ENCODE assay signal across 17 cellular contexts in genomic region chr19:51803965-51804364, GRCh38. TPM values are rescaled to one million over a fixed set of nuclear protein-coding genes. Genes with fewer than 3 reads are reported as not detected.
A peak's percentile ranks its signal among the peaks of the same experiment; 100 is the strongest.
DNase-seq lines count a peak whose midpoint lies in the region; ATAC-seq, FAIRE-seq and TF ChIP-seq lines count a peak whose summit lies in the region.
"Had no signal": no experiment of that assay in that cellular context is flagged by ENCODE, and none has a peak within 500 bp of the region (broad histone marks: within the 10 kb centered on the region; RNA-seq: fewer than 3 reads in every experiment).

No MANE protein-coding gene starts in this region.

- no peaks in the 10 kb centered on the region for H3K9me2 ChIP-seq in Karpas-422 (replicated peaks; ENCODE audit: insufficient read depth, low read length)

- no peak overlapping the region for H3K27ac ChIP-seq in Karpas-422 (ENCODE audit: low read length)
- H3K27ac ChIP-seq in prostate gland, result no peak overlapping the region
- H3K27ac ChIP-seq: WERI-Rb-1 had no signal

- no peak overlapping the region for H2AFZ ChIP-seq in Karpas-422 (ENCODE audit: low read length)

- H3K4me2 ChIP-seq in Karpas-422 (ENCODE audit: low read depth, low read length, poor library complexity, severe bottlenecking), result no peak overlapping the region

- no peaks in the 10 kb centered on the region for H3K79me2 ChIP-seq in Karpas-422 (ENCODE audit: low read length)

- TF ChIP-seq POLR2A in prostate gland (IDR thresholded peaks at IDR 0.05), result no peak

- no peak for FAIRE-seq in RCC 7860 (lab: Jason Lieb, UNC)
- FAIRE-seq: H54, islet of Langerhans had no signal

- H3K36me3 ChIP-seq in Karpas-422 (ENCODE audit: insufficient read depth, low read length) (no peaks in the 10 kb centered on the region), prostate gland (no peaks in the 10 kb centered on the region)
- H3K36me3 ChIP-seq: WERI-Rb-1 had no signal

- H3K4me3 ChIP-seq in Karpas-422 (ENCODE audit: low read length) (no peak overlapping the region), prostate gland (no peak overlapping the region)

- DNase-seq in AML-193 (lab: John Stamatoyannopoulos, UW), result peak; percentile 63 to 76
- DNase-seq in Karpas-422, result peak; percentile 45
- peak; percentile 36 for DNase-seq in SKM-1 treated with dmso at 0.1 percent for 144 hours (lab: John Stamatoyannopoulos, UW; ENCODE audit: unreplicated experiment)
- DNase-seq in medulla oblongata (ENCODE audit: extremely low spot score), result peak; percentile 52
- no peak for DNase-seq in prostate gland (ENCODE audit: low spot score)
- no peak for DNase-seq in RCC 7860 (ENCODE audit: low spot score)
- no peak for DNase-seq in GDM1 (lab: John Stamatoyannopoulos, UW)
- DNase-seq: ACHN; activated CD4-positive, alpha-beta memory T cell treated with anti-CD3 and anti-CD28 coated beads for 36 hours; activated T-cell treated with anti-CD3 and anti-CD28 coated beads, Interleukin-2, amount 50 U/mL, for 1 hour; CD4-positive, alpha-beta memory T cell; NCI-H1417; NCI-H526 treated with DMSO at 0.1 percent for 48 hours; WERI-Rb-1 had no signal

- H3K4me1 ChIP-seq in Karpas-422 (ENCODE audit: low read length) (peaks cover 5% of the 10 kb centered on the region), prostate gland (replicated peaks) (no peaks in the 10 kb centered on the region)

- intact Hi-C loops in prostate gland (cut with DNase I), result no loop called here

- H3K9me3 ChIP-seq in Karpas-422 (ENCODE audit: low read length), result no peaks in the 10 kb centered on the region
- H3K9me3 ChIP-seq in prostate gland, result no peaks in the 10 kb centered on the region

- 66% methylated on average over 5 of the region's 5 CpGs for WGBS in prostate gland

- TF ChIP-seq CTCF in prostate gland (IDR thresholded peaks at IDR 0.05), result no peak

- no peaks in the 10 kb centered on the region for H4K20me1 ChIP-seq in Karpas-422 (ENCODE audit: insufficient read depth, low read depth, low read length)

- no peaks in the 10 kb centered on the region for H3K27me3 ChIP-seq in Karpas-422 (ENCODE audit: low read length)
- H3K27me3 ChIP-seq in prostate gland (replicated peaks; ENCODE audit: insufficient read depth), result no peaks in the 10 kb centered on the region

- ATAC-seq in GM18519 (IDR thresholded peaks at IDR 0.05; ENCODE audit: low FRiP score, unreplicated experiment), result no peak

- no peak overlapping the region for H3K9ac ChIP-seq in Karpas-422 (ENCODE audit: low read length)

RNA-seq across cellular contexts. Expression of gene FPR3, which starts 9.0 kb away (rescaled TPM):
- total RNA-seq in Karpas-422 (2014; rRNA removed; shearing (Covaris generic); ENCODE audit: low replicate concordance), result not detected in 2 replicates
- 1 to 10 TPM; 1.0 to 4.8 TPM for total RNA-seq in prostate gland
- total RNA-seq: activated CD4-positive, alpha-beta memory T cell treated with anti-CD3 and anti-CD28 coated beads for 36 hours had no signal

RNA-seq across cellular contexts. Expression of gene FPR2, which starts 43.0 kb away (rescaled TPM):
- 0.58 and 7.9 TPM in 2 replicates for total RNA-seq in Karpas-422 (2014; rRNA removed; shearing (Covaris generic); ENCODE audit: low replicate concordance)
- total RNA-seq in prostate gland, result under 1 TPM in 1 of 2 donors, not detected in 1; 0.97 TPM
- total RNA-seq: activated CD4-positive, alpha-beta memory T cell treated with anti-CD3 and anti-CD28 coated beads for 36 hours; CD4-positive, alpha-beta memory T cell had no signal

RNA-seq across cellular contexts. Expression of gene FPR1, which starts 52.3 kb away (rescaled TPM):
- 5.8 and 14.8 TPM in 2 replicates for total RNA-seq in Karpas-422 (2014; rRNA removed; shearing (Covaris generic); ENCODE audit: low replicate concordance)
- total RNA-seq in prostate gland, result 1 to 10 TPM in 1 of 2 donors, under 1 TPM in 1; 0.77 to 5.6 TPM
- total RNA-seq: activated CD4-positive, alpha-beta memory T cell treated with anti-CD3 and anti-CD28 coated beads for 36 hours; CD4-positive, alpha-beta memory T cell had no signal

Comparison
In these comparisons a context has a peak if more than half of its experiments do, and no peak if none do; other contexts are left out.
1. DNase-seq: peak in AML-193 (2 of 2), Karpas-422 (single experiment), SKM-1 treated with dmso at 0.1 percent for 144 hours (single experiment) and medulla oblongata (single experiment); none in prostate gland (single experiment), RCC 7860 (single experiment) and GDM1 (single experiment).